ENCODE assay signal across 9 cellular contexts in genomic region chr2:237858294-237859081, GRCh38. TPM values are rescaled to one million over a fixed set of nuclear protein-coding genes. Genes with fewer than 3 reads are reported as not detected.
A peak's percentile ranks its signal among the peaks of the same experiment; 100 is the strongest.
DNase-seq lines count a peak whose midpoint lies in the region; ATAC-seq, FAIRE-seq and TF ChIP-seq lines count a peak whose summit lies in the region.
"Had no signal": no experiment of that assay in that cellular context is flagged by ENCODE, and none has a peak within 500 bp of the region (broad histone marks: within the 10 kb centered on the region; RNA-seq: fewer than 3 reads in every experiment).

No MANE protein-coding gene starts in this region.

- H3K27ac ChIP-seq in K562 (ENCODE audit: extremely low read depth, low read depth, low read length) (no peak overlapping the region), rectal smooth muscle tissue (ENCODE audit: low read depth, low read length) (peak overlapping the region; percentile 94)

- in situ Hi-C loops in K562 (cut with MboI) = loop anchor here (10.0 to 25.0 kb wide), 2 partner anchors 246 to 404 kb away; partner anchors contain the start of gene ESPNL

- no peak for TF ChIP-seq EP300 in K562 (IDR thresholded peaks at IDR 0.05; ENCODE audit: low read length)

- ATAC-seq in K562 = peak; percentile 98
- no peak for ATAC-seq in GM19395 (IDR thresholded peaks at IDR 0.05; ENCODE audit: unreplicated experiment)
- no peak for ATAC-seq in HG03442 (IDR thresholded peaks at IDR 0.05; ENCODE audit: unreplicated experiment)

- TF ChIP-seq POLR2A in K562 (conservative IDR thresholded peaks at IDR 0.05) = no peak

- H4K20me1 ChIP-seq in K562 (replicated peaks; ENCODE audit: control insufficient read depth, insufficient read depth, low read length) = no peaks in the 10 kb centered on the region

- H3K4me1 ChIP-seq in K562 (replicated peaks in 1 of 2; ENCODE audit: control insufficient read depth in 2 of 2, insufficient read depth in 2 of 2, low read length in 2 of 2) (peaks cover 0 to 8% of the 10 kb centered on the region in 2 experiments; a peak in 1 of 5 replicates), rectal smooth muscle tissue (ENCODE audit: control insufficient read depth, insufficient read depth, low read length) (peaks cover 17% of the 10 kb centered on the region)

- H3K27me3 ChIP-seq in K562 (ENCODE audit: control insufficient read depth in 2 of 2, insufficient read depth in 2 of 2, low read length in 2 of 2) (peaks cover 10 to 47% of the 10 kb centered on the region in 2 experiments; a peak in 4 of 5 replicates), rectal smooth muscle tissue (ENCODE audit: control insufficient read depth, insufficient read depth, low read length) (no peaks in the 10 kb centered on the region)

- H3K9ac ChIP-seq in K562 (ENCODE audit: insufficient read depth in 1 of 2, low read depth in 2 of 2, low read length in 2 of 2) (no peak overlapping the region), rectal smooth muscle tissue (ENCODE audit: low read length) (no peak overlapping the region)

- POLR2A ChIA-PET in GM10248 (lab: Yijun Ruan, JAX) = interaction anchor here (0.7 kb wide), 1 partner anchor 165 kb away, joined by 4 read pairs; no protein-coding TSS in a partner anchor
- POLR2A ChIA-PET in K562 (lab: Yijun Ruan, JAX) = interaction anchor here (0.8 kb wide), 1 partner anchor 257 kb away, joined by 3 read pairs; no protein-coding TSS in a partner anchor

- H2AFZ ChIP-seq in K562 (ENCODE audit: low read depth, low read length) = no peak overlapping the region

- TF ChIP-seq CTCF in GM10248 (IDR thresholded peaks at IDR 0.05; ENCODE audit: control extremely low read depth, extremely low read depth, low read depth, missing control alignments) (peak; percentile 83), K562 (IDR thresholded peaks at IDR 0.05 in 2 of 3, conservative IDR thresholded peaks at IDR 0.05 in 1 of 3; ENCODE audit: insufficient read depth in 2 of 3, low read depth in 1 of 3, low read length in 3 of 3) (peak; percentile 64 to 78 (median 67))

- H3K4me2 ChIP-seq in K562 (ENCODE audit: insufficient read depth, low read length) = no peak overlapping the region

- H3K9me1 ChIP-seq in K562 (ENCODE audit: control insufficient read depth, insufficient read depth, low read length) = no peaks in the 10 kb centered on the region

- 18% methylated on average over 11 of the region's 14 CpGs for WGBS in K562 (ENCODE audit: insufficient coverage, low coverage, missing lambda C conversion rate)

- peak; percentile 83 to 88 for TF ChIP-seq RAD21 in K562 (CRISPR knock-in tag; conservative IDR thresholded peaks at IDR 0.05 in 1 of 2, IDR thresholded peaks at IDR 0.05 in 1 of 2)

- intact Hi-C loops in K562 (cut with micrococcal nuclease) = loop anchor here (1.0 to 10.0 kb wide), 3 partner anchors 251 to 404 kb away; partner anchors contain the start of gene KLHL30

- H3K4me3 ChIP-seq in K562 (no peak overlapping the region), rectal smooth muscle tissue (ENCODE audit: low read length) (peak overlapping the region; percentile 46)

- H3K9me3 ChIP-seq in K562 (replicated peaks; ENCODE audit: control insufficient read depth, insufficient read depth, low read depth, low read length) = no peaks in the 10 kb centered on the region

- CTCF ChIA-PET in GM10248 (lab: Yijun Ruan, JAX) (interaction anchor here (0.9 to 1.9 kb wide), 14 partner anchors 10 to 405 kb away, joined by 3 to 19 read pairs (median 4); no protein-coding TSS in a partner anchor), K562 (lab: Yijun Ruan, JAX; ENCODE audit: low intra/inter-chr PET ratio) (interaction anchor here (0.7 to 1.8 kb wide), 4 partner anchors 249 to 405 kb away, joined by 3 to 13 read pairs (median 4); no protein-coding TSS in a partner anchor)

- H3K36me3 ChIP-seq in K562 (ENCODE audit: control insufficient read depth, insufficient read depth, low read length) = no peaks in the 10 kb centered on the region
- no peaks in the 10 kb centered on the region for H3K36me3 ChIP-seq in rectal smooth muscle tissue (ENCODE audit: control insufficient read depth, insufficient read depth, low read length)

- H3K79me2 ChIP-seq in K562 (ENCODE audit: control insufficient read depth, insufficient read depth, low read length) = no peaks in the 10 kb centered on the region

- FAIRE-seq in K562 (lab: Jason Lieb, UNC) = peak; percentile 83

- DNase-seq in GM10248 (ENCODE audit: extremely low spot score) (peak; percentile 78), Kasumi-1 (lab: John Stamatoyannopoulos, UW) (peak; percentile 60 to 65), SHP77 (lab: John Stamatoyannopoulos, UW) (peak; percentile 74 to 76), K562 (ENCODE audit: extremely low read depth in 1 of 4, low spot score in 3 of 4) (peak; percentile 37 to 62 (median 48)), hypothalamus (lab: John Stamatoyannopoulos, UW) (peak in 43 of 51 donors; percentile 24 to 86 (median 69))

- no TSS peak for BruUV-seq in K562 (replicated peaks; lab: Mats Ljungman, UMichigan)

TF ChIP-seq in K562, 482 proteins besides CTCF, POLR2A, EP300 and RAD21 (continues in another document):
- no peak for TF ChIP-seq GATAD2B (IDR thresholded peaks at IDR 0.05; ENCODE audit: borderline replicate concordance)
- TF ChIP-seq, protein P1, sequence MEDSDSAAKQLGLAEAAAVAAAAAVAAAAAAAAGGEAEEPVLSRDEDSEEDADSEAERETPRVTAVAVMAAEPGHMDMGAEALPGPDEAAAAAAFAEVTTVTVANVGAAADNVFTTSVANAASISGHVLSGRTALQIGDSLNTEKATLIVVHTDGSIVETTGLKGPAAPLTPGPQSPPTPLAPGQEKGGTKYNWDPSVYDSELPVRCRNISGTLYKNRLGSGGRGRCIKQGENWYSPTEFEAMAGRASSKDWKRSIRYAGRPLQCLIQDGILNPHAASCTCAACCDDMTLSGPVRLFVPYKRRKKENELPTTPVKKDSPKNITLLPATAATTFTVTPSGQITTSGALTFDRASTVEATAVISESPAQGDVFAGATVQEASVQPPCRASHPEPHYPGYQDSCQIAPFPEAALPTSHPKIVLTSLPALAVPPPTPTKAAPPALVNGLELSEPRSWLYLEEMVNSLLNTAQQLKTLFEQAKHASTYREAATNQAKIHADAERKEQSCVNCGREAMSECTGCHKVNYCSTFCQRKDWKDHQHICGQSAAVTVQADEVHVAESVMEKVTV (CRISPR knock-in tag; IDR thresholded peaks at IDR 0.05) = peak; percentile 54; the same call in 1 of the 2 replicates
- no peak for TF ChIP-seq EGR1 (conservative IDR thresholded peaks at IDR 0.05)
- no peak for TF ChIP-seq RAD51 (IDR thresholded peaks at IDR 0.05; ENCODE audit: borderline replicate concordance, low read depth)
- TF ChIP-seq GABPB1 (CRISPR knock-in tag; IDR thresholded peaks at IDR 0.05) = no peak
- TF ChIP-seq JUND (IDR thresholded peaks at IDR 0.05; ENCODE audit: borderline replicate concordance, low read depth, low read length) = 0 out of 2 replicates have a peak, but pooled peaks have one; percentile 12
- no peak for TF ChIP-seq JUND (tag; IDR thresholded peaks at IDR 0.05; ENCODE audit: borderline replicate concordance, low read depth, low read length)
- TF ChIP-seq, protein P2, sequence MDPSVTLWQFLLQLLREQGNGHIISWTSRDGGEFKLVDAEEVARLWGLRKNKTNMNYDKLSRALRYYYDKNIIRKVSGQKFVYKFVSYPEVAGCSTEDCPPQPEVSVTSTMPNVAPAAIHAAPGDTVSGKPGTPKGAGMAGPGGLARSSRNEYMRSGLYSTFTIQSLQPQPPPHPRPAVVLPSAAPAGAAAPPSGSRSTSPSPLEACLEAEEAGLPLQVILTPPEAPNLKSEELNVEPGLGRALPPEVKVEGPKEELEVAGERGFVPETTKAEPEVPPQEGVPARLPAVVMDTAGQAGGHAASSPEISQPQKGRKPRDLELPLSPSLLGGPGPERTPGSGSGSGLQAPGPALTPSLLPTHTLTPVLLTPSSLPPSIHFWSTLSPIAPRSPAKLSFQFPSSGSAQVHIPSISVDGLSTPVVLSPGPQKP (CRISPR knock-in tag; IDR thresholded peaks at IDR 0.05) = no peak
- no peak for TF ChIP-seq SIRT6 (IDR thresholded peaks at IDR 0.05; ENCODE audit: low read depth, low read length)

RNA-seq across cellular contexts. Expression of gene RAMP1, which starts 0.9 kb away (rescaled TPM):
- total RNA-seq in K562 (2011; cell fraction: chromatin; rRNA removed; ENCODE audit: low replicate concordance) = not detected in 2 replicates
- total RNA-seq in K562 (2011; cell fraction: nucleolus; rRNA removed) = 0.79 and 2.5 TPM in 2 replicates
- total RNA-seq in K562 (2011; cell fraction: nucleoplasm; rRNA removed) = 0.51 and 0.76 TPM in 2 replicates
- 0.77 TPM in 1 of 2 replicates, not detected in the other for total RNA-seq in K562 (2014; rRNA removed)
- total RNA-seq in K562 (2014; rRNA removed; fragmentation: Illumina TruSeq; extraction: Trizol) = not detected in 2 replicates
- total RNA-seq in K562 (2015; rRNA removed; fragmentation: Illumina TruSeq; extraction: Trizol) = not detected in 2 replicates
- 0.29 TPM in 1 of 2 replicates, not detected in the other for total RNA-seq in K562 (2021)
- polyA plus RNA-seq in K562 (2011; rRNA removed) = 0.28 and 0.72 TPM in 2 replicates
- polyA plus RNA-seq in K562 (2011; cell fraction: cytosol; rRNA removed) = 0.37 and 3.7 TPM in 2 replicates
- polyA plus RNA-seq in K562 (2011; cell fraction: nucleus; rRNA removed) = 0.13 and 0.37 TPM in 2 replicates
- polyA plus RNA-seq in K562 (2012) = 0.29 and 0.36 TPM in 2 replicates
- not detected in 2 replicates for polyA plus RNA-seq in K562 (2014; fragmentation: Illumina TruSeq; extraction: Trizol)
- polyA plus RNA-seq in K562 (2014; fragmentation: Nextera tagmentation; extraction: Ambion mirVana) = not detected
- polyA plus RNA-seq in K562 (2014; rRNA removed) = not detected in 2 replicates
- polyA minus RNA-seq in K562 (2011; rRNA and poly(A)+ RNA removed) = not detected in 2 replicates
- not detected in 2 replicates for polyA minus RNA-seq in K562 (2011; cell fraction: cytosol; rRNA and poly(A)+ RNA removed)
- polyA minus RNA-seq in K562 (2011; cell fraction: nucleus; rRNA and poly(A)+ RNA removed) = not detected in 2 replicates
- total RNA-seq: glomerular endothelial cell had no signal

RNA-seq across cellular contexts. Expression of gene RBM44, which starts 59.9 kb away (rescaled TPM):
- total RNA-seq in K562 (2011; cell fraction: chromatin; rRNA removed; ENCODE audit: low replicate concordance) = 0.16 and 0.39 TPM in 2 replicates
- total RNA-seq in K562 (2011; cell fraction: nucleolus; rRNA removed) = 0.26 TPM in 1 of 2 replicates, not detected in the other
- total RNA-seq in K562 (2011; cell fraction: nucleoplasm; rRNA removed) = 0.15 and 0.46 TPM in 2 replicates
- 0.09 and 0.12 TPM in 2 replicates for total RNA-seq in K562 (2014; rRNA removed)
- 0.13 and 0.15 TPM in 2 replicates for total RNA-seq in K562 (2014; rRNA removed; fragmentation: Illumina TruSeq; extraction: Trizol)
- 0.18 and 0.19 TPM in 2 replicates for total RNA-seq in K562 (2015; rRNA removed; fragmentation: Illumina TruSeq; extraction: Trizol)
- total RNA-seq in K562 (2021) = 0.04 and 0.07 TPM in 2 replicates
- 0.13 and 0.31 TPM in 2 replicates for polyA plus RNA-seq in K562 (2011; rRNA removed)
- polyA plus RNA-seq in K562 (2011; cell fraction: cytosol; rRNA removed) = 0.01 and 0.03 TPM in 2 replicates
- 0.23 and 0.37 TPM in 2 replicates for polyA plus RNA-seq in K562 (2011; cell fraction: nucleus; rRNA removed)
- 0.08 and 0.09 TPM in 2 replicates for polyA plus RNA-seq in K562 (2012)
- polyA plus RNA-seq in K562 (2014; fragmentation: Illumina TruSeq; extraction: Trizol) = 0.11 and 0.18 TPM in 2 replicates
- under 1 TPM; 0.04 to 0.07 TPM for polyA plus RNA-seq in K562 (2014; fragmentation: Nextera tagmentation; extraction: Ambion mirVana)
- 0.20 and 0.25 TPM in 2 replicates for polyA plus RNA-seq in K562 (2014; rRNA removed)
- 0.14 and 0.30 TPM in 2 replicates for polyA minus RNA-seq in K562 (2011; rRNA and poly(A)+ RNA removed)
- not detected in 2 replicates for polyA minus RNA-seq in K562 (2011; cell fraction: cytosol; rRNA and poly(A)+ RNA removed)
- 0.13 and 0.44 TPM in 2 replicates for polyA minus RNA-seq in K562 (2011; cell fraction: nucleus; rRNA and poly(A)+ RNA removed)
